In the genomic region with DNA sequence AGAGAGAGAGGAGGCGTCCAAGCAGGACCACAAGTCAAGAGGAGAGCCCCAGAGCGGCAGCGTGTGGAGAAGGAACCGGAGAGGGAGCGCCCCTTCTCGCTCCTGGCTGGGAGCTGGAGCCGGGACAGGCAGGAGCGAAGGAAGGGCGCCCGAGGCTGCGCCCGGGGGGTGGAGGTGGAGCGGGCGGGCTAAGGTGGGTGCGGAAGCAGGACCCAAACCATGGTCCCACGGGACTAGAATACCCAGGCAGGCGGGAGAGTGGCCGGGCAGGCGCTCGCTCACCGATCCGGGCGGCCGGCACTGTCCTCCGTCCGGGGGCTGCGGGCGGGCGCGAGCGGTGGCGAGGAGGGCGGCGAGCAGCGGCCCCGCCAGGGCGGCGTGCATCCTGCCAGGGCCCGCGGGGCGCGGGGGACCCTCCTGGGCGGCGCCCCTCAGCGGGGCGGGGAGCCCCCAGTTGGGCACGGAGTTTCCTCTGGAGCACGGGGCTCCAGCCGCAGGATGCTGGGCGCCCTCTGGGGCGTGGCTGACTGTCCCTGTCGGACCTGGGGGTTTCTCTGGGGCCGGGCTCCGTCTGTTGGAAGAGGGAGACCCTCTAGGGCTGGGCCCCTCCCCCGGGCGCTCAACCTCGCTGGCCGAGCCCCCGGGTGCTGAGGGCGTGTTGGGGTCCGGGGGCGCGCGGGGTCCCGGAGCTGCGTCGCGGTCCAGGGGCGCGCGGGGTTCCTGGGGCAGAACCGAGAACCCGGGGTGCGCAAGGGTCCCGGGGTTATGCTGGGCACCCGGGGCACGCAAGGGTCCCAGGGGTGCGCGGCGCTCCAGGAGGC, we compare ENCODE assay signal across 8 cellular contexts. TPM values are rescaled to one million over a fixed set of nuclear protein-coding genes. Genes with fewer than 3 reads are reported as not detected.
DNase-seq lines count a peak whose midpoint lies in the region; ATAC-seq, FAIRE-seq and TF ChIP-seq lines count a peak whose summit lies in the region.

No MANE protein-coding gene starts in this region.

- no peak overlapping the region for H3K27ac Mint-ChIP-seq in stimulated activated naive CD8-positive, alpha-beta T cell treated with anti-CD3 and anti-CD28 coated beads, Interleukin-15, amount 100 ng/mL, for 72 hours

- H3K4me1 Mint-ChIP-seq in stimulated activated naive CD8-positive, alpha-beta T cell treated with anti-CD3 and anti-CD28 coated beads, Interleukin-15, amount 100 ng/mL, for 72 hours: peaks cover 15% of the 10 kb centered on the region

- peak; percentile 55 for ATAC-seq in stimulated activated naive CD8-positive, alpha-beta T cell treated with anti-CD3 and anti-CD28 coated beads, Interleukin-15, amount 100 ng/mL, for 72 hours
- ATAC-seq in GM19463 (IDR thresholded peaks at IDR 0.05; ENCODE audit: unreplicated experiment): no peak

- H3K4me3 Mint-ChIP-seq in stimulated activated naive CD8-positive, alpha-beta T cell treated with anti-CD3 and anti-CD28 coated beads, Interleukin-15, amount 100 ng/mL, for 72 hours: peak overlapping the region; percentile 72 to 75

- peak; percentile 62 for DNase-seq in DMS 273 (lab: John Stamatoyannopoulos, UW; ENCODE audit: unreplicated experiment)
- DNase-seq in DMS 273 treated with DMSO at 0.1 percent for 48 hours (lab: John Stamatoyannopoulos, UW): no peak
- DNase-seq in astrocyte of the hippocampus (ENCODE audit: low read depth, low spot score): peak; percentile 43
- DNase-seq in kidney tubule cell (ENCODE audit: low spot score): peak; percentile 51
- no peak for DNase-seq in stimulated activated naive CD8-positive, alpha-beta T cell treated with anti-CD3 and anti-CD28 coated beads, Interleukin-15, amount 100 ng/mL, for 72 hours
- DNase-seq in GM12892 (ENCODE audit: insufficient read length): no peak
- DNase-seq in AML-193 (lab: John Stamatoyannopoulos, UW): no peak

- FAIRE-seq in GM12892 (lab: Jason Lieb, UNC): no peak

- TF ChIP-seq POLR2A in GM12892 (IDR thresholded peaks at IDR 0.05; ENCODE audit: low read depth, low read length): no peak

- H3K27me3 Mint-ChIP-seq in stimulated activated naive CD8-positive, alpha-beta T cell treated with anti-CD3 and anti-CD28 coated beads, Interleukin-15, amount 100 ng/mL, for 72 hours: peaks cover 76% of the 10 kb centered on the region

- H3K9me3 Mint-ChIP-seq in stimulated activated naive CD8-positive, alpha-beta T cell treated with anti-CD3 and anti-CD28 coated beads, Interleukin-15, amount 100 ng/mL, for 72 hours: no peaks in the 10 kb centered on the region

RNA-seq across cellular contexts. Expression of gene TRABD2B, which starts 0.6 kb away (rescaled TPM):
- polyA plus RNA-seq in GM12892 (2012; ENCODE audit: missing spikeins): not detected

Comparison
In these comparisons a context has a peak if more than half of its experiments do, and no peak if none do; other contexts are left out.
1. DNase-seq: peak in DMS 273 (single experiment), astrocyte of the hippocampus (single experiment) and kidney tubule cell (single experiment); none in DMS 273 treated with DMSO at 0.1 percent for 48 hours (single experiment), stimulated activated naive CD8-positive, alpha-beta T cell treated with anti-CD3 and anti-CD28 coated beads, Interleukin-15, amount 100 ng/mL, for 72 hours (0 of 2), GM12892 (single experiment) and AML-193 (0 of 2).